ENCODE assay signal across 8 cellular contexts in the genomic region with DNA sequence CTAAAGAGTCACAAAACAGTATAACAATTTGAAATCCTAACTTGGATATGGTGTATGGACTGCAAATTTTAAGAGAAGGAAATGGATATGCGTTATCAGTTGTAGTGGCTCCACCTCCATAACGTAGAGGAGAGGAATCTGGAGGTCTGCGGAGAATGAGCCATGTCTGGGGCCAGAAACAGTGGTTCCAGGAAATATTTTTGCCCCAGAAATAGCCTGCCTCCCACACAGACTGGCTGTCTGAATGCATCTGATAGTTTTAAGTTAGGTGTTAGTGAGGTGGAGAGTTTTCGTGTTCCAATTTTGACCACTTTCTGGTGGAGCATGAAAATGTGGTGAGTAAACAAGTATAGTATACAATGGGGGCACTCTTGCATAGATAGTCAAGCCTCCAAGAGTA. TPM values are rescaled to one million over a fixed set of nuclear protein-coding genes. Genes with fewer than 3 reads are reported as not detected.
DNase-seq lines count a peak whose midpoint lies in the region; ATAC-seq and TF ChIP-seq lines count a peak whose summit lies in the region.

No MANE protein-coding gene starts in this region.

- H3K27ac ChIP-seq in brain microvascular endothelial cell (no peak overlapping the region), psoas muscle (peak overlapping the region; percentile 98)

- in situ Hi-C loops in KBM-7 (cut with MboI; ENCODE audit: low pct_unique_long_range_greater_than_20kb, low sequenced_read_pairs) (no loop called here), brain microvascular endothelial cell (cut with HindIII; ENCODE audit: low pct_ligation_motif_present, low sequenced_read_pairs) (no loop called here)

- no peak for TF ChIP-seq CTCF in brain microvascular endothelial cell (IDR thresholded peaks at IDR 0.05; ENCODE audit: low read depth, low read length, missing control alignments)
- TF ChIP-seq CTCF in psoas muscle (IDR thresholded peaks at IDR 0.05) = no peak

- H3K36me3 ChIP-seq in brain microvascular endothelial cell (replicated peaks) (no peaks in the 10 kb centered on the region), psoas muscle (ENCODE audit: insufficient read depth in 1 of 2, low read depth in 1 of 2) (no peaks in the 10 kb centered on the region)

- 53 to 66% (median 58%) methylated on average over 4 of the region's 4 CpGs for WGBS in psoas muscle, 3 donors

- H3K4me1 ChIP-seq in psoas muscle = peaks cover 42% of the 10 kb centered on the region

- DNase-seq in DMS79 (lab: John Stamatoyannopoulos, UW) (peak; percentile 9), DMS79 treated with DMSO at 0.1 percent for 48 hours (lab: John Stamatoyannopoulos, UW) (no peak), KBM-7 (peak; percentile 76), brain microvascular endothelial cell (peak; percentile 58), psoas muscle (no peak), medulla oblongata (ENCODE audit: extremely low spot score) (no peak), KG1 (lab: John Stamatoyannopoulos, UW) (no peak), sciatic nerve (ENCODE audit: low spot score) (no peak)

- ATAC-seq in psoas muscle = no peak
- no peak for ATAC-seq in sciatic nerve

- H3K4me3 ChIP-seq in brain microvascular endothelial cell (ENCODE audit: low read depth, low read length) (peak overlapping the region; percentile 24), psoas muscle (peak overlapping the region; percentile 95)

- H3K27me3 ChIP-seq in brain microvascular endothelial cell (replicated peaks) = no peaks in the 10 kb centered on the region
- H3K27me3 ChIP-seq in psoas muscle (ENCODE audit: insufficient read depth in 3 of 3, low read length in 2 of 3) = no peaks in the 10 kb centered on the region

- no peaks in the 10 kb centered on the region for H3K9me3 ChIP-seq in psoas muscle

- intact Hi-C loops in psoas muscle (cut with DNase I) (no loop called here), sciatic nerve (cut with DNase I) (no loop called here)

RNA-seq across cellular contexts. Expression of gene PHTF2, which starts 1.6 kb away (rescaled TPM):
- 10 to 100 TPM; 48.2 to 88.7 (median 66.3) TPM for total RNA-seq in psoas muscle
- 100 to 1,000 TPM in 1 of 3 donors, 10 to 100 TPM in 2; 16.7 to 101 (median 42.3) TPM for polyA plus RNA-seq in psoas muscle
- total RNA-seq in sciatic nerve = 17.9 TPM

RNA-seq across cellular contexts. Expression of gene TMEM60, which starts 1.9 kb away (rescaled TPM):
- 10 to 100 TPM in 3 of 4 donors, 1 to 10 TPM in 1; 7.7 to 13.8 (median 12.3) TPM for total RNA-seq in psoas muscle
- polyA plus RNA-seq in psoas muscle = 10 to 100 TPM; 17.2 to 39.3 (median 18.8) TPM
- total RNA-seq in sciatic nerve = 10.1 TPM

Comparison
In these comparisons a context has a peak if more than half of its experiments do, and no peak if none do; other contexts are left out.
1. DNase-seq: peak in DMS79 (single experiment), KBM-7 (single experiment) and brain microvascular endothelial cell (single experiment); none in DMS79 treated with DMSO at 0.1 percent for 48 hours (single experiment), psoas muscle (0 of 2), medulla oblongata (single experiment), KG1 (single experiment) and sciatic nerve (single experiment).